Comparison of ENCODE assay signal across 20 cellular contexts in the genomic region with DNA sequence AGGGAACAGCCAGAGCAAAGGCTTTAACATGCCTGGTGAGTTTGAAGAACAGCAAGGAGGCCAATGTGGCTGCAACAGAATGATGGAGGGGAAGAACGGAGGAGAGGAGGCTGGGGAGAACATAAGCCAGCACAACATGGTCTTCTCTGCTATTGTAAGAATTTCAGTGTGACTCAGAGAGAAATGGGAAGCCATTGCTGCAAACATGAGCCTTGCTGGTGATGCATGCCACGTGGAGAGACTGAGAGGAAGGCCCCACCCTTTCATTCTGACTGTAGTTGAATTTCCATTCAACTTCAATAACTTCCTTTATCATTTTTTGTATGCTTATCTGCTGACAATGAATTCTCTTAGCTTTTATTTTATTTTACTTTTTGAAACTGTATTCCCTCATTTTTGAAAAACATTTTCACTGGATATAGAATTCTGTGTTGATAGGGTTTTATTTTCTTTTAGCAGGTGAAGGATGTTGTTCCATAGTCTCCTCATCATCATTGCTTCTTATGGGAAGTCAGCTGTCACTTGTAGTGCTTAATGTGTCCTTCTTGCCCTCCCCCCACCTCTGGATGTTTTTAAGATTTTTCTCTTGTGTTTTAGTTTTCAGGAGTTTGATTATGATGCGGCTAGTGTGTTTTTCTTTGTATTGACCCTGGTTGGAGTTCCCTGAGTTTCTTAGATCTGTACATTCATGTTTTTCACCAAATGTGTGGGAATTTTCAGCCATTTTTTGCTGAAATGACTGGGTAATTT. TPM values are rescaled to one million over a fixed set of nuclear protein-coding genes. Genes with fewer than 3 reads are reported as not detected.
DNase-seq lines count a peak whose midpoint lies in the region; ATAC-seq, FAIRE-seq and TF ChIP-seq lines count a peak whose summit lies in the region.
"Had no signal": no experiment of that assay in that cellular context is flagged by ENCODE, and none has a peak within 500 bp of the region (broad histone marks: within the 10 kb centered on the region; RNA-seq: fewer than 3 reads in every experiment).

No MANE protein-coding gene starts in this region.

- in situ Hi-C loops in K562 (cut with MboI) = no loop called here

- no TSS peak for BruUV-seq in K562 (replicated peaks; lab: Mats Ljungman, UMichigan)

- no peaks in the 10 kb centered on the region for H3K9me1 ChIP-seq in K562 (ENCODE audit: control insufficient read depth, insufficient read depth, low read length)

- no peaks in the 10 kb centered on the region for H3K4me1 ChIP-seq in K562 (replicated peaks in 1 of 2; ENCODE audit: control insufficient read depth in 2 of 2, insufficient read depth in 2 of 2, low read length in 2 of 2)

- no peak overlapping the region for H3K4me2 ChIP-seq in K562 (ENCODE audit: insufficient read depth, low read length)

- H3K36me3 Mint-ChIP-seq in activated CD4-positive, alpha-beta memory T cell treated with anti-CD3 and anti-CD28 coated beads for 36 hours = peaks cover 5% of the 10 kb centered on the region
- peaks cover 10% of the 10 kb centered on the region for H3K36me3 Mint-ChIP-seq in activated CD4-positive, alpha-beta memory T cell treated with anti-CD3 and anti-CD28 coated beads, Interleukin-2, amount 10 ng/mL, durations not matched to agents 7 days and 5 days (ENCODE audit: low read depth)

- no peaks in the 10 kb centered on the region for H3K79me2 ChIP-seq in K562 (ENCODE audit: control insufficient read depth, insufficient read depth, low read length)

- H3K27ac Mint-ChIP-seq in activated CD4-positive, alpha-beta memory T cell treated with anti-CD3 and anti-CD28 coated beads for 36 hours = no peak overlapping the region
- no peak overlapping the region for H3K27ac Mint-ChIP-seq in activated CD4-positive, alpha-beta memory T cell treated with anti-CD3 and anti-CD28 coated beads, Interleukin-2, amount 10 ng/mL, durations not matched to agents 7 days and 5 days
- H3K27ac Mint-ChIP-seq: CD4-positive, alpha-beta T cell had no signal

- no peak overlapping the region for H3K4me3 Mint-ChIP-seq in activated CD4-positive, alpha-beta memory T cell treated with anti-CD3 and anti-CD28 coated beads for 36 hours
- H3K4me3 Mint-ChIP-seq in activated CD4-positive, alpha-beta memory T cell treated with anti-CD3 and anti-CD28 coated beads, Interleukin-2, amount 10 ng/mL, durations not matched to agents 7 days and 5 days = no peak overlapping the region
- H3K4me3 Mint-ChIP-seq: CD4-positive, alpha-beta T cell had no signal

- no peak for TF ChIP-seq CTCF in K562 (IDR thresholded peaks at IDR 0.05 in 2 of 3, conservative IDR thresholded peaks at IDR 0.05 in 1 of 3; ENCODE audit: insufficient read depth in 2 of 3, low read depth in 1 of 3, low read length in 3 of 3)
- TF ChIP-seq CTCF in foreskin fibroblast (IDR thresholded peaks at IDR 0.05; ENCODE audit: low read depth, low read length) = no peak

- peaks cover 31% of the 10 kb centered on the region for H3K9me3 Mint-ChIP-seq in activated CD4-positive, alpha-beta memory T cell treated with anti-CD3 and anti-CD28 coated beads for 36 hours
- H3K9me3 Mint-ChIP-seq in activated CD4-positive, alpha-beta memory T cell treated with anti-CD3 and anti-CD28 coated beads, Interleukin-2, amount 10 ng/mL, durations not matched to agents 7 days and 5 days = peaks cover 27% of the 10 kb centered on the region

- H3K27ac ChIP-seq in K562 (ENCODE audit: extremely low read depth, low read depth, low read length) = no peak overlapping the region
- H3K27ac ChIP-seq: HL-60 had no signal

- no peak for TF ChIP-seq POLR2A in K562 (conservative IDR thresholded peaks at IDR 0.05)

- no peak overlapping the region for H3K4me3 ChIP-seq in K562
- no peak overlapping the region for H3K4me3 ChIP-seq in foreskin fibroblast (ENCODE audit: low read depth in 1 of 2, low read length in 2 of 2)

- ATAC-seq in K562 = no peak

- H4K20me1 ChIP-seq in K562 (replicated peaks; ENCODE audit: control insufficient read depth, insufficient read depth, low read length) = no peaks in the 10 kb centered on the region

- intact Hi-C loops in activated CD4-positive, alpha-beta memory T cell treated with anti-CD3 and anti-CD28 coated beads for 36 hours (cut with micrococcal nuclease) = no loop called here
- intact Hi-C loops in K562 (cut with micrococcal nuclease) = no loop called here

- POLR2A ChIA-PET in activated CD4-positive, alpha-beta memory T cell treated with anti-CD3 and anti-CD28 coated beads for 36 hours (lab: Charles Lee) = no interaction called here
- POLR2A ChIA-PET in activated CD4-positive, alpha-beta memory T cell treated with anti-CD3 and anti-CD28 coated beads, Interleukin-2, amount 10 ng/mL, durations not matched to agents 7 days and 5 days (lab: Charles Lee) = no interaction called here
- POLR2A ChIA-PET in K562 (lab: Yijun Ruan, JAX) = interaction anchor here (0.6 to 0.7 kb wide), 3 partner anchors 11 to 14 kb away, joined by 3 read pairs; no protein-coding TSS in a partner anchor

- TF ChIP-seq EP300 in Ishikawa (IDR thresholded peaks at IDR 0.05; ENCODE audit: borderline replicate concordance) (no peak), K562 (IDR thresholded peaks at IDR 0.05; ENCODE audit: low read length) (peak; percentile 30; the same call in 1 of the 2 replicates)

- H3K9me3 ChIP-seq in K562 (replicated peaks; ENCODE audit: control insufficient read depth, insufficient read depth, low read depth, low read length) = peaks cover 10% of the 10 kb centered on the region

- H3K4me1 Mint-ChIP-seq in activated CD4-positive, alpha-beta memory T cell treated with anti-CD3 and anti-CD28 coated beads for 36 hours (ENCODE audit: low read depth) = peaks cover 4% of the 10 kb centered on the region
- peaks cover 8% of the 10 kb centered on the region for H3K4me1 Mint-ChIP-seq in activated CD4-positive, alpha-beta memory T cell treated with anti-CD3 and anti-CD28 coated beads, Interleukin-2, amount 10 ng/mL, durations not matched to agents 7 days and 5 days

- peak; percentile 80 for FAIRE-seq in K562 (lab: Jason Lieb, UNC)
- FAIRE-seq: GM19239 had no signal

- H3K36me3 ChIP-seq in K562 (ENCODE audit: control insufficient read depth, insufficient read depth, low read length) = no peaks in the 10 kb centered on the region

- no peak overlapping the region for H3K9ac ChIP-seq in K562 (ENCODE audit: insufficient read depth in 1 of 2, low read depth in 2 of 2, low read length in 2 of 2)

- peaks cover 20% of the 10 kb centered on the region for H3K27me3 Mint-ChIP-seq in activated CD4-positive, alpha-beta memory T cell treated with anti-CD3 and anti-CD28 coated beads for 36 hours
- peaks cover 29% of the 10 kb centered on the region for H3K27me3 Mint-ChIP-seq in activated CD4-positive, alpha-beta memory T cell treated with anti-CD3 and anti-CD28 coated beads, Interleukin-2, amount 10 ng/mL, durations not matched to agents 7 days and 5 days

- CTCF ChIA-PET in activated CD4-positive, alpha-beta memory T cell treated with anti-CD3 and anti-CD28 coated beads for 36 hours (lab: Charles Lee) = interaction anchor here (1.6 to 1.9 kb wide), 2 partner anchors 15 to 59 kb away, joined by 4 to 11 read pairs; no protein-coding TSS in a partner anchor
- CTCF ChIA-PET in activated CD4-positive, alpha-beta memory T cell treated with anti-CD3 and anti-CD28 coated beads, Interleukin-2, amount 10 ng/mL, durations not matched to agents 7 days and 5 days (lab: Charles Lee) = no interaction called here
- CTCF ChIA-PET in K562 (lab: Yijun Ruan, JAX; ENCODE audit: low intra/inter-chr PET ratio) = no interaction called here

- peak; percentile 38 for DNase-seq in activated CD4-positive, alpha-beta memory T cell treated with anti-CD3 and anti-CD28 coated beads for 36 hours
- DNase-seq in activated CD4-positive, alpha-beta memory T cell treated with anti-CD3 and anti-CD28 coated beads, Interleukin-2, amount 10 ng/mL, durations not matched to agents 7 days and 5 days = no peak
- DNase-seq in CD1c-positive myeloid dendritic cell (ENCODE audit: extremely low spot score) (peak; percentile 30), K562 (ENCODE audit: extremely low read depth in 1 of 4, low spot score in 3 of 4) (peak in 1 of 4 experiments; percentile 41), foreskin fibroblast (no peak), SHP77 treated with DMSO at 0.1 percent for 48 hours (lab: John Stamatoyannopoulos, UW) (no peak)
- no peak for DNase-seq in central memory CD4-positive, alpha-beta T cell
- DNase-seq: Calu3; CD4-positive, alpha-beta T cell; DND-41; GDM1; KG1; NCI-H1105 treated with DMSO at 0.1 percent for 48 hours; NCI-H187; NCI-H446 had no signal

- no peak for TF ChIP-seq RAD21 in Ishikawa (IDR thresholded peaks at IDR 0.05; ENCODE audit: low read depth)
- no peak for TF ChIP-seq RAD21 in K562 (CRISPR knock-in tag; conservative IDR thresholded peaks at IDR 0.05 in 1 of 2, IDR thresholded peaks at IDR 0.05 in 1 of 2)

- WGBS in K562 (ENCODE audit: insufficient coverage, low coverage, missing lambda C conversion rate) = 0% methylated on average over 3 of the region's 3 CpGs

- H2AFZ ChIP-seq in K562 (ENCODE audit: low read depth, low read length) = no peak overlapping the region

- peaks cover 7 to 28% of the 10 kb centered on the region in 2 experiments; a peak in 2 of 5 replicates for H3K27me3 ChIP-seq in K562 (ENCODE audit: control insufficient read depth in 2 of 2, insufficient read depth in 2 of 2, low read length in 2 of 2)

TF ChIP-seq in Ishikawa, 13 proteins besides CTCF, POLR2A, EP300 and RAD21 (continues in another document):
- no peak for TF ChIP-seq TAF1 (IDR thresholded peaks at IDR 0.05; ENCODE audit: low read depth)

RNA-seq across cellular contexts. Expression of a gene that starts 46.4 kb away (rescaled TPM):
- total RNA-seq in activated CD4-positive, alpha-beta memory T cell treated with anti-CD3 and anti-CD28 coated beads for 36 hours = not detected
- total RNA-seq in activated CD4-positive, alpha-beta memory T cell treated with anti-CD3 and anti-CD28 coated beads, Interleukin-2, amount 10 ng/mL, durations not matched to agents 7 days and 5 days = not detected
- total RNA-seq in K562 (2011; cell fraction: chromatin; rRNA removed; ENCODE audit: low replicate concordance) = not detected in 2 replicates
- not detected in 2 replicates for total RNA-seq in K562 (2011; cell fraction: nucleolus; rRNA removed)
- total RNA-seq in K562 (2011; cell fraction: nucleoplasm; rRNA removed) = not detected in 2 replicates
- not detected in 2 replicates for total RNA-seq in K562 (2014; rRNA removed)
- total RNA-seq in K562 (2014; rRNA removed; fragmentation: Illumina TruSeq; extraction: Trizol) = not detected in 2 replicates
- total RNA-seq in K562 (2015; rRNA removed; fragmentation: Illumina TruSeq; extraction: Trizol) = not detected in 2 replicates
- not detected in 2 replicates for total RNA-seq in K562 (2021)
- not detected in 2 replicates for polyA plus RNA-seq in K562 (2011; rRNA removed)
- not detected in 2 replicates for polyA plus RNA-seq in K562 (2011; cell fraction: cytosol; rRNA removed)
- not detected in 2 replicates for polyA plus RNA-seq in K562 (2011; cell fraction: nucleus; rRNA removed)
- 0.04 and 0.06 TPM in 2 replicates for polyA plus RNA-seq in K562 (2012)
- polyA plus RNA-seq in K562 (2014; fragmentation: Illumina TruSeq; extraction: Trizol) = not detected in 2 replicates
- not detected for polyA plus RNA-seq in K562 (2014; fragmentation: Nextera tagmentation; extraction: Ambion mirVana)
- polyA plus RNA-seq in K562 (2014; rRNA removed) = not detected in 2 replicates
- polyA minus RNA-seq in K562 (2011; rRNA and poly(A)+ RNA removed) = not detected in 2 replicates
- not detected in 2 replicates for polyA minus RNA-seq in K562 (2011; cell fraction: cytosol; rRNA and poly(A)+ RNA removed)
- not detected in 2 replicates for polyA minus RNA-seq in K562 (2011; cell fraction: nucleus; rRNA and poly(A)+ RNA removed)
- total RNA-seq: A673; Calu3; CD4-positive, alpha-beta T cell; M059J had no signal

Comparison
In these comparisons a context has a peak if more than half of its experiments do, and no peak if none do; other contexts are left out.
1. DNase-seq: peak in activated CD4-positive, alpha-beta memory T cell treated with anti-CD3 and anti-CD28 coated beads for 36 hours (single experiment) and CD1c-positive myeloid dendritic cell (single experiment); none in activated CD4-positive, alpha-beta memory T cell treated with anti-CD3 and anti-CD28 coated beads, Interleukin-2, amount 10 ng/mL, durations not matched to agents 7 days and 5 days (single experiment), central memory CD4-positive, alpha-beta T cell (single experiment), foreskin fibroblast (0 of 2) and SHP77 treated with DMSO at 0.1 percent for 48 hours (single experiment).